In the genomic region with DNA sequence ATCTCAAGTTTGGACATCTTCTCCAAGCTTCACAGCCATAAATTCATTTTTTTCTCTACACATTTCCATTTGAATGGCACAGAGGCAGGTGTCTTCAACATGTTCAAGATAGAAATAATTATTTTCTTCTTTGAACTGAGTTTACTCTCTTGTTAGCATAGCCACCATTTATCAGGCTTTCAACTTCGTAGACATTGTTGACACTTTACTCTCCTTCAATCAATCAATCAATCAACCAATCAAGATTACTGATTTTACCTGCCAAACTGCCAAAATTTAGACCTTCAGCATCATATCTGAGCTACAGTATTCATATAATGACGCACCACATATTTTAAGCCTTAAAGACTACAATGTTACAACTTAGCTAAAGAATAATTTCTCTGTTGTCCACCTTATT, we compare ENCODE assay signal across 36 cellular contexts.
"Had no signal": no experiment of that assay in that cellular context is flagged by ENCODE, and none has a peak within 500 bp of the region (broad histone marks: within the 10 kb centered on the region; RNA-seq: fewer than 3 reads in every experiment).

No MANE protein-coding gene starts in this region.

- H3K27me3 ChIP-seq: adrenal gland, ascending aorta, body of pancreas, brain microvascular endothelial cell, breast epithelium, cardiac muscle cell had no signal

- H3K9me3 Mint-ChIP-seq: activated naive CD8-positive, alpha-beta T cell treated with anti-CD3 and anti-CD28 coated beads for 36 hours had no signal

- DNase-seq: activated effector memory CD4-positive, alpha-beta T cell treated with anti-CD3 and anti-CD28 coated beads, Interleukin-2, amount 50 U/mL, for 16 hours; activated effector memory CD4-positive, alpha-beta T cell treated with Interleukin-2 at 50 U/mL for 16 hours; activated gamma-delta T cell; activated gamma-delta T cell treated with Interleukin-2 at 50 U/mL for 16 hours; activated naive CD4-positive, alpha-beta T cell; activated naive CD4-positive, alpha-beta T cell treated with anti-CD3 and anti-CD28 coated beads for 36 hours; activated naive CD4-positive, alpha-beta T cell treated with anti-CD3 and anti-CD28 coated beads, Interleukin-2, amount 10 ng/mL, durations not matched to agents 7 days and 5 days; activated naive CD4-positive, alpha-beta T cell treated with anti-CD3 and anti-CD28 coated beads, Interleukin-2, amount 50 U/mL, for 16 hours; activated naive CD4-positive, alpha-beta T cell treated with Interleukin-2 at 50 U/mL for 16 hours; activated naive CD8-positive, alpha-beta T cell treated with anti-CD3 and anti-CD28 coated beads for 36 hours; activated naive CD8-positive, alpha-beta T cell treated with anti-CD3 and anti-CD28 coated beads, Interleukin-2, amount 10 ng/mL, durations not matched to agents 7 days and 5 days; activated naive CD8-positive, alpha-beta T cell treated with anti-CD3 and anti-CD28 coated beads, Interleukin-2, amount 50 U/mL, for 24 hours; activated T-cell treated with anti-CD3 and anti-CD28 coated beads, Interleukin-2, amount 50 U/mL, for 1 hour; activated T-cell treated with anti-CD3 and anti-CD28 coated beads, Interleukin-2, amount 50 U/mL, for 24 hours; activated T-cell treated with anti-CD3 and anti-CD28 coated beads, Interleukin-2, amount 50 U/mL, for 4 hours; activated T-cell treated with anti-CD3 and anti-CD28 coated beads, Interleukin-2, amount 50 U/mL, for 48 hours; activated T-cell treated with anti-CD3 and anti-CD28 coated beads, Interleukin-2, amount 50 U/mL, for 72 hours; adrenal gland; amniotic stem cell; amygdala; anterior cingulate cortex; aorta; body of pancreas; brain microvascular endothelial cell; central memory CD4-positive, alpha-beta T cell; cerebellar nuclear complex had no signal

- H3K9me3 ChIP-seq: adrenal gland, ascending aorta, body of pancreas, breast epithelium had no signal

- H3K27me3 Mint-ChIP-seq: activated naive CD4-positive, alpha-beta T cell treated with anti-CD3 and anti-CD28 coated beads, Interleukin-2, amount 10 ng/mL, durations not matched to agents 7 days and 5 days; activated naive CD4-positive, alpha-beta T cell treated with anti-CD3 and anti-CD28 coated beads, Interleukin-2, amount 50 U/mL, for 24 hours; activated naive CD8-positive, alpha-beta T cell; activated naive CD8-positive, alpha-beta T cell treated with anti-CD3 and anti-CD28 coated beads for 36 hours; activated naive CD8-positive, alpha-beta T cell treated with anti-CD3 and anti-CD28 coated beads, Interleukin-2, amount 10 ng/mL, durations not matched to agents 7 days and 5 days; activated naive CD8-positive, alpha-beta T cell treated with anti-CD3 and anti-CD28 coated beads, Interleukin-2, amount 50 U/mL, for 24 hours; activated T-cell treated with anti-CD3 and anti-CD28 coated beads, Interleukin-2, amount 50 U/mL, for 24 hours; activated T-helper 17 cell treated with anti-CD3 and anti-CD28 coated beads, Interleukin-2, amount 50 U/mL, for 72 hours; brain; central memory CD8-positive, alpha-beta T cell had no signal

- H3K27ac Mint-ChIP-seq: activated naive CD4-positive, alpha-beta T cell treated with anti-CD3 and anti-CD28 coated beads for 36 hours; activated naive CD4-positive, alpha-beta T cell treated with anti-CD3 and anti-CD28 coated beads, Interleukin-2, amount 10 ng/mL, durations not matched to agents 7 days and 5 days; activated naive CD4-positive, alpha-beta T cell treated with anti-CD3 and anti-CD28 coated beads, Interleukin-2, amount 50 U/mL, for 24 hours; activated naive CD4-positive, alpha-beta T cell treated with anti-CD3 and anti-CD28 coated beads, Interleukin-2, amount 50 U/mL, for 72 hours; activated naive CD8-positive, alpha-beta T cell; activated naive CD8-positive, alpha-beta T cell treated with anti-CD3 and anti-CD28 coated beads for 36 hours; activated naive CD8-positive, alpha-beta T cell treated with anti-CD3 and anti-CD28 coated beads, Interleukin-2, amount 10 ng/mL, durations not matched to agents 7 days and 5 days; activated naive CD8-positive, alpha-beta T cell treated with anti-CD3 and anti-CD28 coated beads, Interleukin-2, amount 50 U/mL, for 24 hours; activated T-cell treated with anti-CD3 and anti-CD28 coated beads, Interleukin-2, amount 50 U/mL, for 24 hours; activated T-cell treated with anti-CD3 and anti-CD28 coated beads, Interleukin-2, amount 50 U/mL, for 72 hours; activated T-helper 1 cell treated with anti-CD3 and anti-CD28 coated beads, Interleukin-12 subunit alpha, Interleukin-12 subunit beta, Interleukin-2, Interleukin-4 antibody, amounts not matched to agents 30 ng/mL and 10 ng/mL and 1 ng/mL, durations not matched to agents 14 hours and 24 hours and 36 hours; activated T-helper 17 cell treated with anti-CD3 and anti-CD28 coated beads, Interleukin-2, amount 50 U/mL, for 72 hours; brain had no signal

- H3K36me3 Mint-ChIP-seq: activated naive CD4-positive, alpha-beta T cell treated with anti-CD3 and anti-CD28 coated beads, Interleukin-2, amount 10 ng/mL, durations not matched to agents 7 days and 5 days; activated naive CD4-positive, alpha-beta T cell treated with anti-CD3 and anti-CD28 coated beads, Interleukin-2, amount 50 U/mL, for 24 hours; activated naive CD8-positive, alpha-beta T cell; activated naive CD8-positive, alpha-beta T cell treated with anti-CD3 and anti-CD28 coated beads for 36 hours; activated naive CD8-positive, alpha-beta T cell treated with anti-CD3 and anti-CD28 coated beads, Interleukin-2, amount 10 ng/mL, durations not matched to agents 7 days and 5 days; brain had no signal

- H3K4me3 ChIP-seq: adrenal gland, ascending aorta, body of pancreas, breast epithelium, cardiac muscle cell had no signal

- H3K4me3 Mint-ChIP-seq: activated naive CD4-positive, alpha-beta T cell treated with anti-CD3 and anti-CD28 coated beads for 36 hours; activated naive CD4-positive, alpha-beta T cell treated with anti-CD3 and anti-CD28 coated beads, Interleukin-2, amount 10 ng/mL, durations not matched to agents 7 days and 5 days; activated naive CD4-positive, alpha-beta T cell treated with anti-CD3 and anti-CD28 coated beads, Interleukin-2, amount 50 U/mL, for 24 hours; activated naive CD8-positive, alpha-beta T cell; activated naive CD8-positive, alpha-beta T cell treated with anti-CD3 and anti-CD28 coated beads for 36 hours; activated naive CD8-positive, alpha-beta T cell treated with anti-CD3 and anti-CD28 coated beads, Interleukin-2, amount 10 ng/mL, durations not matched to agents 7 days and 5 days; activated naive CD8-positive, alpha-beta T cell treated with anti-CD3 and anti-CD28 coated beads, Interleukin-2, amount 50 U/mL, for 24 hours; activated T-cell treated with anti-CD3 and anti-CD28 coated beads, Interleukin-2, amount 50 U/mL, for 24 hours; activated T-cell treated with anti-CD3 and anti-CD28 coated beads, Interleukin-2, amount 50 U/mL, for 4 hours; activated T-cell treated with anti-CD3 and anti-CD28 coated beads, Interleukin-2, amount 50 U/mL, for 72 hours; activated T-helper 1 cell treated with anti-CD3 and anti-CD28 coated beads, Interleukin-12 subunit alpha, Interleukin-12 subunit beta, Interleukin-2, Interleukin-4 antibody, amounts not matched to agents 30 ng/mL and 10 ng/mL and 1 ng/mL, durations not matched to agents 14 hours and 24 hours and 36 hours; activated T-helper 17 cell treated with anti-CD3 and anti-CD28 coated beads, Interleukin-2, amount 50 U/mL, for 72 hours; brain; central memory CD8-positive, alpha-beta T cell had no signal

- H3K4me1 Mint-ChIP-seq: activated naive CD4-positive, alpha-beta T cell treated with anti-CD3 and anti-CD28 coated beads, Interleukin-2, amount 10 ng/mL, durations not matched to agents 7 days and 5 days; activated naive CD4-positive, alpha-beta T cell treated with anti-CD3 and anti-CD28 coated beads, Interleukin-2, amount 50 U/mL, for 24 hours; activated naive CD8-positive, alpha-beta T cell treated with anti-CD3 and anti-CD28 coated beads for 36 hours; activated naive CD8-positive, alpha-beta T cell treated with anti-CD3 and anti-CD28 coated beads, Interleukin-2, amount 10 ng/mL, durations not matched to agents 7 days and 5 days; activated naive CD8-positive, alpha-beta T cell treated with anti-CD3 and anti-CD28 coated beads, Interleukin-2, amount 50 U/mL, for 24 hours; activated T-helper 17 cell treated with anti-CD3 and anti-CD28 coated beads, Interleukin-2, amount 50 U/mL, for 72 hours; brain; central memory CD8-positive, alpha-beta T cell had no signal

- H3K36me3 ChIP-seq: adrenal gland, ascending aorta, brain microvascular endothelial cell, breast epithelium, cardiac muscle cell had no signal

- H3K27ac ChIP-seq: adrenal gland, ascending aorta, body of pancreas, brain microvascular endothelial cell, breast epithelium, cardiac muscle cell had no signal
